Comparison of ENCODE assay signal across 1 cellular context in genomic region chr2:59570818-59571217, GRCh38.
TF ChIP-seq lines count a peak whose summit lies in the region.

No MANE protein-coding gene starts in this region.

TF ChIP-seq in WTC11, 78 proteins besides CTCF, POLR2A, EP300 and RAD21 (continued from another document):
- TF ChIP-seq, protein P1, sequence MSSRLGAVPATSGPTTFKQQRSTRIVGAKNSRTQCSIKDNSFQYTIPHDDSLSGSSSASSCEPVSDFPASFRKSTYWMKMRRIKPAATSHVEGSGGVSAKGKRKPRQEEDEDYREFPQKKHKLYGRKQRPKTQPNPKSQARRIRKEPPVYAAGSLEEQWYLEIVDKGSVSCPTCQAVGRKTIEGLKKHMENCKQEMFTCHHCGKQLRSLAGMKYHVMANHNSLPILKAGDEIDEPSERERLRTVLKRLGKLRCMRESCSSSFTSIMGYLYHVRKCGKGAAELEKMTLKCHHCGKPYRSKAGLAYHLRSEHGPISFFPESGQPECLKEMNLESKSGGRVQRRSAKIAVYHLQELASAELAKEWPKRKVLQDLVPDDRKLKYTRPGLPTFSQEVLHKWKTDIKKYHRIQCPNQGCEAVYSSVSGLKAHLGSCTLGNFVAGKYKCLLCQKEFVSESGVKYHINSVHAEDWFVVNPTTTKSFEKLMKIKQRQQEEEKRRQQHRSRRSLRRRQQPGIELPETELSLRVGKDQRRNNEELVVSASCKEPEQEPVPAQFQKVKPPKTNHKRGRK (CRISPR knock-in tag; IDR thresholded peaks at IDR 0.05; ENCODE audit: borderline replicate concordance) = peak; percentile 52; the same call in 1 of the 2 replicates
- TF ChIP-seq ZNF219 (CRISPR knock-in tag; IDR thresholded peaks at IDR 0.05; ENCODE audit: borderline replicate concordance) = no peak
